ENCODE assay signal across 17 cellular contexts in genomic region chr6:47246556-47246955, GRCh38.
DNase-seq lines count a peak whose midpoint lies in the region; ATAC-seq and TF ChIP-seq lines count a peak whose summit lies in the region.
"Had no signal": no experiment of that assay in that cellular context is flagged by ENCODE, and none has a peak within 500 bp of the region (broad histone marks: within the 10 kb centered on the region; RNA-seq: fewer than 3 reads in every experiment).

No MANE protein-coding gene starts in this region.

- peaks cover 0 to 4% (median 3%) of the 10 kb centered on the region in 7 donors for H3K9me3 Mint-ChIP-seq in CD14-positive monocyte
- H3K9me3 Mint-ChIP-seq in brain: peaks cover 0 to 3% (median 0%) of the 10 kb centered on the region in 5 experiments
- H3K9me3 Mint-ChIP-seq: activated CD4-positive, alpha-beta memory T cell treated with anti-CD3 and anti-CD28 coated beads, Interleukin-2, amount 10 ng/mL, durations not matched to agents 7 days and 5 days; activated naive CD4-positive, alpha-beta T cell treated with anti-CD3 and anti-CD28 coated beads, Interleukin-2, amount 50 U/mL, for 24 hours; activated T-cell treated with anti-CD3 and anti-CD28 coated beads, Interleukin-2, amount 50 U/mL, for 24 hours; CD4-positive, alpha-beta memory T cell; stimulated activated naive CD8-positive, alpha-beta T cell treated with anti-CD3 and anti-CD28 coated beads, Interleukin-15, Interleukin-2, amounts not matched to agents 100 ng/mL and 50 ng/mL, for 24 hours had no signal

- TF ChIP-seq EP300 in upper lobe of left lung (IDR thresholded peaks at IDR 0.05): no peak

- H3K27ac Mint-ChIP-seq in CD14-positive monocyte: peak overlapping the region in 6 of 7 donors; percentile 1 to 77 (median 68)
- H3K27ac Mint-ChIP-seq in brain: peak overlapping the region in 3 of 5 experiments; percentile 39 to 75 (median 64)
- H3K27ac Mint-ChIP-seq: activated CD4-positive, alpha-beta memory T cell treated with anti-CD3 and anti-CD28 coated beads, Interleukin-2, amount 10 ng/mL, durations not matched to agents 7 days and 5 days; activated naive CD4-positive, alpha-beta T cell treated with anti-CD3 and anti-CD28 coated beads, Interleukin-2, amount 50 U/mL, for 24 hours; activated T-cell treated with anti-CD3 and anti-CD28 coated beads, Interleukin-2, amount 50 U/mL, for 24 hours; CD4-positive, alpha-beta memory T cell; stimulated activated naive CD8-positive, alpha-beta T cell treated with anti-CD3 and anti-CD28 coated beads, Interleukin-15, Interleukin-2, amounts not matched to agents 100 ng/mL and 50 ng/mL, for 24 hours; T-helper 17 cell had no signal

- no peaks in the 10 kb centered on the region for H3K9me3 ChIP-seq in KOPT-K1 (ENCODE audit: insufficient read depth, low read length, poor library complexity, severe bottlenecking)
- no peaks in the 10 kb centered on the region for H3K9me3 ChIP-seq in upper lobe of left lung
- H3K9me3 ChIP-seq in breast epithelium: no peaks in the 10 kb centered on the region
- H3K9me3 ChIP-seq: SJSA1 had no signal

- peak overlapping the region; percentile 95 for H3K27ac ChIP-seq in KOPT-K1 (ENCODE audit: low read depth, low read length, poor library complexity, severe bottlenecking)
- peak overlapping the region; percentile 30 for H3K27ac ChIP-seq in rectal smooth muscle tissue (ENCODE audit: low read depth, low read length)
- no peak overlapping the region for H3K27ac ChIP-seq in upper lobe of left lung
- no peak overlapping the region for H3K27ac ChIP-seq in breast epithelium
- H3K27ac ChIP-seq: SJSA1 had no signal

- H3K27me3 Mint-ChIP-seq in CD14-positive monocyte (ENCODE audit: low read depth in 3 of 3) (no peaks in the 10 kb centered on the region), brain (peaks cover 4% of the 10 kb centered on the region)
- H3K27me3 Mint-ChIP-seq: activated CD4-positive, alpha-beta memory T cell treated with anti-CD3 and anti-CD28 coated beads, Interleukin-2, amount 10 ng/mL, durations not matched to agents 7 days and 5 days; activated T-cell treated with anti-CD3 and anti-CD28 coated beads, Interleukin-2, amount 50 U/mL, for 24 hours; stimulated activated naive CD8-positive, alpha-beta T cell treated with anti-CD3 and anti-CD28 coated beads, Interleukin-15, Interleukin-2, amounts not matched to agents 100 ng/mL and 50 ng/mL, for 24 hours had no signal

- intact Hi-C loops in CD14-positive monocyte (cut with micrococcal nuclease): loop anchor here (5.0 to 10.0 kb wide), 3 partner anchors 61 to 112 kb away; partner anchors contain the start of gene TNFRSF21 (in 1 of the 2)
- intact Hi-C loops in breast epithelium (cut with DNase I; ENCODE audit: low total_unique reads): no loop called here

- ATAC-seq in upper lobe of left lung (ENCODE audit: low FRiP score in 2 of 2) (no peak), HG02759 (IDR thresholded peaks at IDR 0.05; ENCODE audit: unreplicated experiment) (no peak)
- ATAC-seq: T-helper 17 cell had no signal

- TF ChIP-seq CTCF in CD14-positive monocyte (IDR thresholded peaks at IDR 0.05) (no peak), brain (conservative IDR thresholded peaks at IDR 0.05) (no peak), upper lobe of left lung (IDR thresholded peaks at IDR 0.05) (no peak), breast epithelium (IDR thresholded peaks at IDR 0.05) (no peak)

- H3K4me3 ChIP-seq in rectal smooth muscle tissue (ENCODE audit: low read length): no peak overlapping the region
- no peak overlapping the region for H3K4me3 ChIP-seq in upper lobe of left lung
- H3K4me3 ChIP-seq in breast epithelium: no peak overlapping the region
- H3K4me3 ChIP-seq: K562, SJSA1 had no signal

- 64 to 71% methylated on average over 2 of the region's 2 CpGs for WGBS in upper lobe of left lung, 2 donors

- H3K4me1 ChIP-seq in rectal smooth muscle tissue (ENCODE audit: control insufficient read depth, insufficient read depth, low read length): peaks cover 24% of the 10 kb centered on the region
- peaks cover 8 to 24% (median 17%) of the 10 kb centered on the region in 4 donors for H3K4me1 ChIP-seq in upper lobe of left lung
- peaks cover 0 to 7% of the 10 kb centered on the region in 2 donors for H3K4me1 ChIP-seq in breast epithelium

- DNase-seq in CD14-positive monocyte (ENCODE audit: low spot score) (no peak), upper lobe of left lung (no peak), breast epithelium (ENCODE audit: low spot score in 2 of 2) (no peak)
- DNase-seq in activated effector memory CD4-positive, alpha-beta T cell treated with anti-CD3 and anti-CD28 coated beads, Interleukin-2, amount 50 U/mL, for 16 hours: no peak
- DNase-seq: activated CD4-positive, alpha-beta memory T cell treated with anti-CD3 and anti-CD28 coated beads, Interleukin-2, amount 10 ng/mL, durations not matched to agents 7 days and 5 days; activated T-cell treated with anti-CD3 and anti-CD28 coated beads, Interleukin-2, amount 50 U/mL, for 24 hours; CD4-positive, alpha-beta memory T cell; stimulated activated CD4-positive, alpha-beta T cell treated with anti-CD3 and anti-CD28 coated beads, Interleukin-1b, Interleukin-23, amount 100 ng/mL, for 48 hours; T-helper 17 cell had no signal

- H3K4me3 Mint-ChIP-seq in CD14-positive monocyte (no peak overlapping the region), brain (peak overlapping the region in 2 of 5 experiments; percentile 4 to 19)
- H3K4me3 Mint-ChIP-seq: activated CD4-positive, alpha-beta memory T cell treated with anti-CD3 and anti-CD28 coated beads, Interleukin-2, amount 10 ng/mL, durations not matched to agents 7 days and 5 days; activated naive CD4-positive, alpha-beta T cell treated with anti-CD3 and anti-CD28 coated beads, Interleukin-2, amount 50 U/mL, for 24 hours; activated T-cell treated with anti-CD3 and anti-CD28 coated beads, Interleukin-2, amount 50 U/mL, for 24 hours; CD4-positive, alpha-beta memory T cell; stimulated activated naive CD8-positive, alpha-beta T cell treated with anti-CD3 and anti-CD28 coated beads, Interleukin-15, Interleukin-2, amounts not matched to agents 100 ng/mL and 50 ng/mL, for 24 hours; T-helper 17 cell had no signal

- H3K36me3 ChIP-seq in KOPT-K1 (ENCODE audit: insufficient read depth, low read length) (no peaks in the 10 kb centered on the region), rectal smooth muscle tissue (ENCODE audit: control insufficient read depth, insufficient read depth, low read length) (no peaks in the 10 kb centered on the region), upper lobe of left lung (no peaks in the 10 kb centered on the region), breast epithelium (no peaks in the 10 kb centered on the region)
- H3K36me3 ChIP-seq: SJSA1 had no signal

- H3K27me3 ChIP-seq in rectal smooth muscle tissue (ENCODE audit: control insufficient read depth, insufficient read depth, low read length) (no peaks in the 10 kb centered on the region), upper lobe of left lung (no peaks in the 10 kb centered on the region), breast epithelium (no peaks in the 10 kb centered on the region)
- H3K27me3 ChIP-seq: SJSA1 had no signal

- H3K9ac ChIP-seq in rectal smooth muscle tissue (ENCODE audit: low read length): no peak overlapping the region

- TF ChIP-seq POLR2A in upper lobe of left lung (IDR thresholded peaks at IDR 0.05) (no peak), breast epithelium (IDR thresholded peaks at IDR 0.05) (no peak)

- peaks cover 0 to 3% of the 10 kb centered on the region in 2 donors for H3K36me3 Mint-ChIP-seq in CD14-positive monocyte
- H3K36me3 Mint-ChIP-seq in brain: peaks cover 27% of the 10 kb centered on the region
- H3K36me3 Mint-ChIP-seq: activated naive CD4-positive, alpha-beta T cell treated with anti-CD3 and anti-CD28 coated beads, Interleukin-2, amount 50 U/mL, for 24 hours; CD4-positive, alpha-beta memory T cell had no signal

- H3K4me1 Mint-ChIP-seq in CD14-positive monocyte (peaks cover 44% of the 10 kb centered on the region), brain (peaks cover 83% of the 10 kb centered on the region)

Comparison
In these comparisons a context has a peak if more than half of its experiments do, and no peak if none do; other contexts are left out.
1. H3K27ac ChIP-seq: peak in KOPT-K1 (single experiment) and rectal smooth muscle tissue (single experiment); none in upper lobe of left lung (0 of 4) and breast epithelium (0 of 2).